9 cellular contexts compared by ENCODE assay signal in the genomic region with DNA sequence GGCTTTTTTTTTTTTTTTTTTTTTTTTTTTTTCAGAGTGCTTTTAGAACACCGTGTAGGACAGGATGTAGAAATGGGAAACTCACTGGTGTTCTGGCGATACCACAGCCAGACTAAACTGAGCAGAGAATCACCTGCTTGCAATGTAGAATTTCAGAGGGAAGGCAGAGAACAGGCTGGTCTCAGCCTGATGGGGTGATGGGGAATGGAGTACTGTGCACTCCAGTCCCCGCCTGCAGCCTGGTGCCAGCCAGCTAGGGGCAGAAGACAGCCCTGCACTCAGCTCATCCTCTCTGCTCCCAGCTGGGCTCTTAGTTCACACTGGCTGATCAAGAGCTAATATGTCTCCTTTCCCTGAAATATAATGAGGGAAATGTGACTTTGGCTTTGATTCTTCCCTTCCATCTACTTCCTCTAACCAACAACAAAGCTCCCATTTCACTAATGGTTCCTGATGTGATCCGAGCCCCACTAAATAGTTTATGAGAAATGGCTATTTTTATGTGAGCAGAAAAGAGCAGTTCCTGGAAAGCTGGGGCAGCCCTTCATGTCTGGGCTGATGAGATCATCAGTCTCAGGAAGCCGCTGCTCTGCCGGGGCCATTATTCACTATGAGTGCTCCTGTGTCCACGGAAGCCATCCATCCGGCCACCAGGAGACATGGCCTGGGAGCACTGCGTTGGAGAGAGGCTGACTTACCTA.
DNase-seq lines count a peak whose midpoint lies in the region; ATAC-seq and TF ChIP-seq lines count a peak whose summit lies in the region.
"Had no signal": no experiment of that assay in that cellular context is flagged by ENCODE, and none has a peak within 500 bp of the region (broad histone marks: within the 10 kb centered on the region; RNA-seq: fewer than 3 reads in every experiment).

No MANE protein-coding gene starts in this region.

- H3K27ac ChIP-seq in spleen = no peak overlapping the region

- no peaks in the 10 kb centered on the region for H3K27me3 ChIP-seq in spleen (replicated peaks in 1 of 7)

- H3K9me3 ChIP-seq in spleen = no peaks in the 10 kb centered on the region

- TF ChIP-seq CTCF in spleen (IDR thresholded peaks at IDR 0.05 in 8 of 11, conservative IDR thresholded peaks at IDR 0.05 in 3 of 11) = no peak

- no peak for TF ChIP-seq POLR2A in spleen (IDR thresholded peaks at IDR 0.05)

- H3K4me1 ChIP-seq in spleen = peaks cover 12 to 47% (median 35%) of the 10 kb centered on the region in 6 donors

- intact Hi-C loops in spleen (cut with DNase I; ENCODE audit: low total_unique reads) = no loop called here

- DNase-seq in NCI-H82 (lab: John Stamatoyannopoulos, UW) (peak; percentile 51), NCI-H82 treated with DMSO at 0.1 percent for 48 hours (lab: John Stamatoyannopoulos, UW; ENCODE audit: unreplicated experiment) (no peak), NCI-H510A (lab: John Stamatoyannopoulos, UW) (peak; percentile 55), spleen (peak; percentile 64), HPDE6-E6E7 (ENCODE audit: extremely low spot score) (no peak)
- DNase-seq: stimulated activated naive CD4-positive, alpha-beta T cell treated with Interleukin-2 at 50 U/mL for 16 hours had no signal

- 18 to 37% (median 24%) methylated on average over 8 to 9 of the region's 9 CpGs for WGBS in spleen, 5 donors

- no peak overlapping the region for H3K4me3 ChIP-seq in spleen

- no peaks in the 10 kb centered on the region for H3K36me3 ChIP-seq in spleen

- ATAC-seq in esophagus mucosa = peak; percentile 17
- no peak for ATAC-seq in GM21723 (IDR thresholded peaks at IDR 0.05; ENCODE audit: unreplicated experiment)
- ATAC-seq in HG03280 (IDR thresholded peaks at IDR 0.05; ENCODE audit: unreplicated experiment) = no peak

Comparison
In these comparisons a context has a peak if more than half of its experiments do, and no peak if none do; other contexts are left out.
1. DNase-seq: peak in NCI-H82 (single experiment), NCI-H510A (single experiment) and spleen (single experiment); none in NCI-H82 treated with DMSO at 0.1 percent for 48 hours (single experiment) and HPDE6-E6E7 (single experiment).